Comparison of ENCODE assay signal across 23 cellular contexts in the genomic region with DNA sequence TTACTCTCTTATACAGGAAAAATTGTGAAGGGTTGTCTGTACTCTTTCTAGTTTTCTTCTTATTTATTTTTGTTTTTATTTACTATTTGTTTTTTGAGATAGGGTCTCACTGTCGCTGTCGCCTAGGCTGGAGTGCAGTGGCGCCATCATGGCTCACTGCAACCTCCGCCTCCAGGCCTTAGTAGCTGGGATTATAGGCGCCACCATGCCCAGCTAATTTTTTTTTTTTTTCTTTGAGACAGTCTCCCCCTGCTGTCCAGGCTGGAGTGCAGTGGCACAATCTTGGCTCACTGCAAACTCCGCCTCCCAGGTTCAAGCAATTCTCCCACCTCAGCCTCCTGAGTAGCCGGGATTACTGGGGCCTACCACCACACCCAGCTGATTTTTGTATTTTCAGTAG. TPM values are rescaled to one million over a fixed set of nuclear protein-coding genes. Genes with fewer than 3 reads are reported as not detected.
A peak's percentile ranks its signal among the peaks of the same experiment; 100 is the strongest.
DNase-seq lines count a peak whose midpoint lies in the region; ATAC-seq and TF ChIP-seq lines count a peak whose summit lies in the region.
"Had no signal": no experiment of that assay in that cellular context is flagged by ENCODE, and none has a peak within 500 bp of the region (broad histone marks: within the 10 kb centered on the region; RNA-seq: fewer than 3 reads in every experiment).

No MANE protein-coding gene starts in this region.

- H3K9me3 Mint-ChIP-seq in CD4-positive, alpha-beta memory T cell = peaks cover 0 to 5% (median 1%) of the 10 kb centered on the region in 8 donors
- H3K9me3 Mint-ChIP-seq: effector memory CD8-positive, alpha-beta T cell had no signal

- H3K4me3 ChIP-seq in HCT116 (replicated peaks in 1 of 2; ENCODE audit: low read depth in 1 of 2, low read length in 2 of 2) (no peak overlapping the region), PC-9 (no peak overlapping the region), epithelial cell of proximal tubule (ENCODE audit: low read depth, low read length) (no peak overlapping the region)
- no peak overlapping the region for H3K4me3 ChIP-seq in CD4-positive, alpha-beta memory T cell (ENCODE audit: low read length in 2 of 2)
- H3K4me3 ChIP-seq: hepatocyte had no signal

- H3K4me2 ChIP-seq in HCT116 (ENCODE audit: low read length) = no peak overlapping the region
- H3K4me2 ChIP-seq in PC-9 = no peak overlapping the region
- H3K4me2 ChIP-seq: hepatocyte had no signal

- BruUV-seq in HCT116 (replicated peaks; lab: Mats Ljungman, UMichigan) (no TSS peak), PC-9 (replicated peaks; lab: Mats Ljungman, UMichigan) (no TSS peak)

- CTCF ChIA-PET in HCT116 (lab: Charles Lee) (interaction anchor here (0.8 to 2.5 kb wide), 4 partner anchors 11 to 91 kb away, joined by 3 to 15 read pairs (median 4); a partner anchor contains a TSS), PC-9 (lab: Charles Lee) (no interaction called here)
- CTCF ChIA-PET in CD4-positive, alpha-beta memory T cell (lab: Charles Lee; ENCODE audit: partially characterized antibody) = interaction anchor here (0.6 kb wide), 1 partner anchor 11 kb away, joined by 3 read pairs; no protein-coding TSS in a partner anchor

- H3K27ac Mint-ChIP-seq in CD4-positive, alpha-beta memory T cell = no peak overlapping the region
- H3K27ac Mint-ChIP-seq: activated CD4-positive, alpha-beta T cell treated with anti-CD3 and anti-CD28 coated beads, Interleukin-2, amount 10 ng/mL, durations not matched to agents 24 days and 14 days; natural killer cell treated with Interleukin-12 subunit alpha and Interleukin-12 subunit beta and Interleukin-15 and Interleukin-18, amount 100 ng/mL, for 72 hours had no signal

- H3K9me2 ChIP-seq in HCT116 (ENCODE audit: insufficient read depth) (no peaks in the 10 kb centered on the region), PC-9 (ENCODE audit: insufficient read depth) (no peaks in the 10 kb centered on the region)

- peak; percentile 96 for ATAC-seq in HCT116
- no peak for ATAC-seq in GM21786 (IDR thresholded peaks at IDR 0.05; ENCODE audit: unreplicated experiment)
- ATAC-seq: effector memory CD8-positive, alpha-beta T cell; natural killer cell treated with Interleukin-12 subunit alpha and Interleukin-12 subunit beta and Interleukin-15 and Interleukin-18, amount 100 ng/mL, for 72 hours had no signal

- DNase-seq in ACHN (peak; percentile 6), HCT116 (ENCODE audit: low read depth, low spot score) (no peak), PC-9 (no peak), epithelial cell of proximal tubule (ENCODE audit: low read depth) (no peak), NCI-H2029 (lab: John Stamatoyannopoulos, UW) (no peak), NCI-H128 (lab: John Stamatoyannopoulos, UW; ENCODE audit: unreplicated experiment) (no peak)
- no peak for DNase-seq in CD4-positive, alpha-beta memory T cell
- DNase-seq: activated CD4-positive, alpha-beta T cell treated with anti-CD3 and anti-CD28 coated beads, Interleukin-2, amount 10 ng/mL, durations not matched to agents 24 days and 14 days; activated CD8-positive, alpha-beta memory T cell treated with anti-CD3 and anti-CD28 coated beads, Interleukin-2, amount 50 U/mL, for 48 hours; activated gamma-delta T cell; amygdala; cerebellar nuclear complex; effector memory CD8-positive, alpha-beta T cell; KG1; mesenchymal stem cell; NCI-H1436; NCI-H774; stimulated activated CD4-positive, alpha-beta T cell treated with anti-CD3 and anti-CD28 coated beads, Interleukin-2, amount 100 ng/mL, for 48 hours had no signal

- H3K36me3 Mint-ChIP-seq in CD4-positive, alpha-beta memory T cell = peaks cover 21 to 22% of the 10 kb centered on the region in 2 donors

- no peaks in the 10 kb centered on the region for H3K27me3 Mint-ChIP-seq in CD4-positive, alpha-beta memory T cell
- H3K27me3 Mint-ChIP-seq: activated CD4-positive, alpha-beta T cell treated with anti-CD3 and anti-CD28 coated beads, Interleukin-2, amount 10 ng/mL, durations not matched to agents 24 days and 14 days; effector memory CD8-positive, alpha-beta T cell; natural killer cell treated with Interleukin-12 subunit alpha and Interleukin-12 subunit beta and Interleukin-15 and Interleukin-18, amount 100 ng/mL, for 72 hours had no signal

- TF ChIP-seq CTCF in HCT116 (IDR thresholded peaks at IDR 0.05 in 2 of 3, conservative IDR thresholded peaks at IDR 0.05 in 1 of 3; ENCODE audit: borderline replicate concordance in 1 of 3, insufficient read depth in 1 of 3, low read depth in 2 of 3, low read length in 2 of 3) (peak; percentile 42 to 52 (median 46); a peak in 5 of 6 replicates), PC-9 (conservative IDR thresholded peaks at IDR 0.05) (peak; percentile 29; the same call in 1 of the 2 replicates), epithelial cell of proximal tubule (conservative IDR thresholded peaks at IDR 0.05; ENCODE audit: low read depth, low read length) (peak; percentile 30)

- H3K4me1 ChIP-seq in HCT116 (ENCODE audit: control insufficient read depth in 1 of 2, insufficient read depth in 2 of 2, low read length in 2 of 2) (no peaks in the 10 kb centered on the region), PC-9 (replicated peaks; ENCODE audit: insufficient read depth) (no peaks in the 10 kb centered on the region)
- peaks cover 32% of the 10 kb centered on the region for H3K4me1 ChIP-seq in CD4-positive, alpha-beta memory T cell (ENCODE audit: insufficient read depth, low read length)
- H3K4me1 ChIP-seq: Caco-2 had no signal

- H3K36me3 ChIP-seq in HCT116 (ENCODE audit: control insufficient read depth in 1 of 2, insufficient read depth in 2 of 2, low read length in 2 of 2) = no peaks in the 10 kb centered on the region
- H3K36me3 ChIP-seq in PC-9 (ENCODE audit: low read depth) = 0 out of 2 replicates have a peak, but pooled peaks cover 4% of the 10 kb centered on the region
- no peaks in the 10 kb centered on the region for H3K36me3 ChIP-seq in CD4-positive, alpha-beta memory T cell (ENCODE audit: insufficient read depth, low read length)

- H3F3A ChIP-seq in PC-9 (ENCODE audit: insufficient read depth, low read depth) = no peaks in the 10 kb centered on the region

- no peak overlapping the region for H3K4me3 Mint-ChIP-seq in CD4-positive, alpha-beta memory T cell
- H3K4me3 Mint-ChIP-seq: activated CD4-positive, alpha-beta T cell treated with anti-CD3 and anti-CD28 coated beads, Interleukin-2, amount 10 ng/mL, durations not matched to agents 24 days and 14 days; effector memory CD8-positive, alpha-beta T cell; natural killer cell treated with Interleukin-12 subunit alpha and Interleukin-12 subunit beta and Interleukin-15 and Interleukin-18, amount 100 ng/mL, for 72 hours had no signal

- H3K9me3 ChIP-seq in HCT116 (ENCODE audit: control insufficient read depth in 1 of 2, insufficient read depth in 1 of 2, low read depth in 1 of 2, low read length in 2 of 2) (no peaks in the 10 kb centered on the region), PC-9 (ENCODE audit: insufficient read depth, low read depth) (no peaks in the 10 kb centered on the region)
- H3K9me3 ChIP-seq in CD4-positive, alpha-beta memory T cell (ENCODE audit: control insufficient read depth in 1 of 2, low read length in 2 of 2) = no peaks in the 10 kb centered on the region
- H3K9me3 ChIP-seq: Caco-2 had no signal

- H3K27me3 ChIP-seq in HCT116 (ENCODE audit: insufficient read depth, low read length) (no peaks in the 10 kb centered on the region), PC-9 (ENCODE audit: insufficient read depth, low read depth) (no peaks in the 10 kb centered on the region)
- H3K27me3 ChIP-seq in CD4-positive, alpha-beta memory T cell (ENCODE audit: insufficient read depth, low read length) = no peaks in the 10 kb centered on the region
- H3K27me3 ChIP-seq: hepatocyte had no signal

- intact Hi-C loops in HCT116 (cut with micrococcal nuclease) = no loop called here
- intact Hi-C loops in PC-9 (cut with micrococcal nuclease; ENCODE audit: unreplicated experiment) = no loop called here
- intact Hi-C loops in CD4-positive, alpha-beta memory T cell (cut with micrococcal nuclease) = no loop called here

- POLR2A ChIA-PET in HCT116 (lab: Charles Lee) = no interaction called here
- POLR2A ChIA-PET in PC-9 (lab: Charles Lee; ENCODE audit: unreplicated experiment) = interaction anchor here (0.6 kb wide), 1 partner anchor 144 kb away, joined by 4 read pairs; no protein-coding TSS in a partner anchor
- POLR2A ChIA-PET in CD4-positive, alpha-beta memory T cell (lab: Charles Lee; ENCODE audit: partially characterized antibody) = no interaction called here

- H3K79me2 ChIP-seq in HCT116 (ENCODE audit: insufficient read depth, low read length) = peaks cover 94% of the 10 kb centered on the region
- peaks cover 97% of the 10 kb centered on the region for H3K79me2 ChIP-seq in PC-9 (ENCODE audit: low read depth)

- in situ Hi-C loops in ACHN (cut with HindIII; ENCODE audit: low pct_ligation_motif_present, low pct_unique_long_range_greater_than_20kb, low sequenced_read_pairs) = no loop called here

- peaks cover 35 to 75% (median 56%) of the 10 kb centered on the region in 4 donors for H3K4me1 Mint-ChIP-seq in CD4-positive, alpha-beta memory T cell

- no peak overlapping the region for H3K27ac ChIP-seq in HCT116 (ENCODE audit: low read depth, low read length)
- H3K27ac ChIP-seq in PC-9 = no peak overlapping the region
- H3K27ac ChIP-seq in CD4-positive, alpha-beta memory T cell (ENCODE audit: low read depth, low read length) = no peak overlapping the region
- H3K27ac ChIP-seq: hepatocyte, HL-60 had no signal

- TF ChIP-seq POLR2A in HCT116 (IDR thresholded peaks at IDR 0.05; ENCODE audit: borderline replicate concordance, extremely low read depth, insufficient read depth, insufficient read length) = no peak

- H3K9ac ChIP-seq in HCT116 (ENCODE audit: low read length) = no peak overlapping the region

- peak; percentile 30; the same call in 1 of the 2 replicates for TF ChIP-seq RAD21 in HCT116 (IDR thresholded peaks at IDR 0.05; ENCODE audit: low read depth)

- H4K20me1 ChIP-seq in HCT116 (ENCODE audit: insufficient read depth) = peaks cover 10% of the 10 kb centered on the region; the same call in 1 of the 2 replicates
- H4K20me1 ChIP-seq in PC-9 (ENCODE audit: insufficient read depth) = peaks cover 74% of the 10 kb centered on the region

- H2AFZ ChIP-seq in HCT116 (ENCODE audit: low read depth, low read length, poor library complexity, severe bottlenecking) = no peak overlapping the region
- H2AFZ ChIP-seq in PC-9 = no peak overlapping the region
- H2AFZ ChIP-seq: hepatocyte had no signal

- RAD21 ChIA-PET in HCT116 (lab: Charles Lee; ENCODE audit: low non-redundant PET in 1 of 2, low total read pairs in 2 of 2, uncharacterized antibody in 2 of 2, unreplicated experiment in 2 of 2) = no interaction called here

TF ChIP-seq in HCT116, 20 proteins besides CTCF, POLR2A, EP300 and RAD21 (continues in another document):
- TF ChIP-seq EGR1 (IDR thresholded peaks at IDR 0.05; ENCODE audit: low read depth) = no peak
- TF ChIP-seq JUND (IDR thresholded peaks at IDR 0.05) = no peak
- TF ChIP-seq ELF1 (IDR thresholded peaks at IDR 0.05; ENCODE audit: borderline replicate concordance, low read depth) = no peak
- TF ChIP-seq POLR2AphosphoS5 (IDR thresholded peaks at IDR 0.05; ENCODE audit: low read depth, low read length) = no peak
- no peak for TF ChIP-seq SIN3A (IDR thresholded peaks at IDR 0.05; ENCODE audit: low read depth)

RNA-seq across cellular contexts. Expression of a gene that starts 18.4 kb away (rescaled TPM):
- total RNA-seq in HCT116 (2021; ENCODE audit: unreplicated experiment) = 41.9 TPM
- 9.6 and 13.3 TPM in 2 replicates for polyA plus RNA-seq in HCT116 (2012)
- 34.3 and 39.4 TPM in 2 replicates for total RNA-seq in PC-9 (2021)
- total RNA-seq in epithelial cell of proximal tubule = 16.4 and 19.0 TPM in 2 replicates
- 10 to 100 TPM; 37.3 to 38.9 TPM for total RNA-seq in CD4-positive, alpha-beta memory T cell
- polyA plus RNA-seq in CD4-positive, alpha-beta memory T cell = 10 to 100 TPM; 27.4 to 31.7 TPM
